ENCODE assay signal across 8 cellular contexts in the genomic region with DNA sequence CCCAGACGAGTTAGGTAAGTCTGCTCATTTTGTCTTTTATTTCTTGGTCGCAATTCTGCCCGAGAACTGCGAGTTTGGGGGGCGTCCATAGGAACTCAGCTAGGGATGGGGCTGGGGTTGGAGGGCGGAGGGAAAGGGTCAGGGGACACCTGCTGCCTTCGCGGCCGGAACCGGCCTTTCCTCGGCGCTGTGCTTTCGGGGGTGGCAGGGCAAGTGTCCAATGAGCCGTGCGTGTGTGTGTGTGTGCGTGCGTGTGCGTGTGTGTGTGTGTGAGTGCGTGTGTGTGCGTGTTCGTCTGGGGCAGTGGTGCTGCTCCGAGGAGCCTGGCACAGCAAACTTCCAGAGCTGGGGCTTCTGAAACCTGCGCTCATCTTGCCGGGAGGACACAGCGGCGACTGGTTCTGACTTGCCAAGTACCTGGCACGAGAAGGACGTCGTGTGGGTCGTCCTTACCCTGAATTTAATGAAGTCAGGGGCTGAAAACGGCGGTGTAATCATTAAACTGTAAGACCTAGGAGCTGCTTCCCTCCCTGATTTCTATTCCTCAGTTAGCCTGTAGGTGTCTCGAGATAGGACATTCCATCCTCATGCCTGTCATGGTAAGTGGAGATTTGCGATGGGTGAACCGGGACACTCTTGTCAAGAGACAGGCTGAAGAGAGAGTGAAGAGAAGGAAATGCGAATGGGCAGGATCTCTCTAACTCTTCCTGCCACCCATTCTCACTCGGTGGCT. TPM values are rescaled to one million over a fixed set of nuclear protein-coding genes. Genes with fewer than 3 reads are reported as not detected.
DNase-seq lines count a peak whose midpoint lies in the region; FAIRE-seq and TF ChIP-seq lines count a peak whose summit lies in the region.

No MANE protein-coding gene starts in this region.

- intact Hi-C loops in endothelial cell of umbilical vein (cut with micrococcal nuclease): loop anchor here (1.0 kb wide), 2 partner anchors 9 to 27 kb away; a partner anchor contains a TSS
- intact Hi-C loops in tibial artery (cut with DNase I; ENCODE audit: low total_unique reads): no loop called here

- peak overlapping the region; percentile 83 for H4K91ac ChIP-seq in mesenchymal stem cell (ENCODE audit: low read length)

- peak overlapping the region in 1 of 2 experiments; percentile 66 for H3K14ac ChIP-seq in mesenchymal stem cell (ENCODE audit: low read length in 2 of 2)

- peak overlapping the region; percentile 46 for H2BK15ac ChIP-seq in mesenchymal stem cell (ENCODE audit: low read depth, poor library complexity, severe bottlenecking)

- no TSS peak for BruUV-seq in endothelial cell of umbilical vein (replicated peaks; lab: Mats Ljungman, UMichigan)

- H3K9me2 ChIP-seq in SK-N-SH: no peaks in the 10 kb centered on the region

- no peaks in the 10 kb centered on the region for H3K9me1 ChIP-seq in endothelial cell of umbilical vein (replicated peaks; ENCODE audit: control insufficient read depth, extremely low read depth, insufficient read depth, low read length)

- no peak overlapping the region for H2BK5ac ChIP-seq in mesenchymal stem cell (ENCODE audit: low read depth, low read length, poor library complexity, severe bottlenecking)

- no peak for TF ChIP-seq EP300 in SK-N-SH (IDR thresholded peaks at IDR 0.05; ENCODE audit: borderline replicate concordance in 1 of 2, low read depth in 1 of 2, low read length in 1 of 2)

- peak overlapping the region; percentile 54; the same call in 1 of the 2 replicates for H3K9ac ChIP-seq in SK-N-SH
- H3K9ac ChIP-seq in endothelial cell of umbilical vein (replicated peaks; ENCODE audit: extremely low read depth, insufficient read depth, low read length): peak overlapping the region; percentile 62
- peak overlapping the region; percentile 86 for H3K9ac ChIP-seq in mesenchymal stem cell (ENCODE audit: low read length)

- TF ChIP-seq POLR2A in GM12891 (IDR thresholded peaks at IDR 0.05; ENCODE audit: low read depth, low read length) (no peak), endothelial cell of umbilical vein (IDR thresholded peaks at IDR 0.05; ENCODE audit: low read depth, low read length) (no peak)

- peak overlapping the region in 1 of 2 experiments; percentile 87 for H2BK12ac ChIP-seq in mesenchymal stem cell (ENCODE audit: low read length in 2 of 2)

- peak; percentile 46 for TF ChIP-seq RAD21 in SK-N-SH (IDR thresholded peaks at IDR 0.05; ENCODE audit: low read length)

- peak overlapping the region; percentile 9 to 43 for H3K4ac ChIP-seq in mesenchymal stem cell (ENCODE audit: low read depth in 1 of 2, low read length in 2 of 2)

- peaks cover 3% of the 10 kb centered on the region for H3F3A ChIP-seq in SK-N-SH (replicated peaks; ENCODE audit: insufficient read depth)

- no peaks in the 10 kb centered on the region for H3K79me1 ChIP-seq in mesenchymal stem cell (replicated peaks; ENCODE audit: low read length, poor library complexity, severe bottlenecking)

- TF ChIP-seq CTCF in SK-N-SH (IDR thresholded peaks at IDR 0.05) (peak; percentile 60), endothelial cell of umbilical vein (IDR thresholded peaks at IDR 0.05; ENCODE audit: extremely low read depth in 1 of 2, insufficient read depth in 1 of 2, low read depth in 1 of 2, low read length in 2 of 2) (peak; percentile 30 to 42), tibial artery (IDR thresholded peaks at IDR 0.05) (peak; percentile 29 to 57)

- H3K4me1 ChIP-seq in SK-N-SH (ENCODE audit: control insufficient read depth in 1 of 2, insufficient read depth in 2 of 2, low read depth in 1 of 2, low read length in 1 of 2): peaks cover 8 to 10% of the 10 kb centered on the region in 2 experiments; a peak in 1 of 4 replicates
- H3K4me1 ChIP-seq in endothelial cell of umbilical vein (ENCODE audit: control insufficient read depth, extremely low read depth, insufficient read depth, low read length): peaks cover 22% of the 10 kb centered on the region
- H3K4me1 ChIP-seq in mesenchymal stem cell (ENCODE audit: control insufficient read depth, insufficient read depth, low read depth, low read length): peaks cover 22% of the 10 kb centered on the region
- peaks cover 0 to 22% (median 16%) of the 10 kb centered on the region in 4 donors for H3K4me1 ChIP-seq in tibial artery

- CTCF ChIA-PET in SK-N-SH (lab: Yijun Ruan, JAX) (interaction anchor here (0.6 to 7.2 kb wide), 27 partner anchors 9 to 170 kb away, joined by 3 to 59 read pairs (median 4); a partner anchor contains a TSS), endothelial cell of umbilical vein (lab: Charles Lee) (interaction anchor here (0.7 to 3.7 kb wide), 32 partner anchors 9 to 326 kb away, joined by 3 to 34 read pairs (median 4); a partner anchor contains a TSS)

- FAIRE-seq in GM12891 (lab: Jason Lieb, UNC) (peak; percentile 35), endothelial cell of umbilical vein (lab: Jason Lieb, UNC) (peak; percentile 72)

- H3K23ac ChIP-seq in mesenchymal stem cell (ENCODE audit: low read length in 2 of 2): peak overlapping the region in 1 of 2 experiments; percentile 63

- POLR2A ChIA-PET in SK-N-SH (lab: Yijun Ruan, JAX) (interaction anchor here (1.2 to 2.3 kb wide), 2 partner anchors 28 to 326 kb away, joined by 3 to 17 read pairs; a partner anchor contains a TSS), endothelial cell of umbilical vein (lab: Charles Lee) (no interaction called here)

- H3K4me2 ChIP-seq in SK-N-SH: peak overlapping the region; percentile 94
- H3K4me2 ChIP-seq in endothelial cell of umbilical vein (ENCODE audit: insufficient read depth, low read length): peak overlapping the region; percentile 88
- peak overlapping the region; percentile 100 for H3K4me2 ChIP-seq in mesenchymal stem cell (ENCODE audit: low read length, poor library complexity, severe bottlenecking)

- dilution Hi-C loops in endothelial cell of umbilical vein (cut with MboI; ENCODE audit: extremely low pct_ligation_motif_present, low sequenced_read_pairs): no loop called here

- no peaks in the 10 kb centered on the region for H3K27me3 ChIP-seq in SK-N-SH (ENCODE audit: insufficient read depth)
- no peaks in the 10 kb centered on the region for H3K27me3 ChIP-seq in endothelial cell of umbilical vein (ENCODE audit: control insufficient read depth in 2 of 2, insufficient read depth in 2 of 2, low read length in 2 of 2)
- no peaks in the 10 kb centered on the region for H3K27me3 ChIP-seq in mesenchymal stem cell (ENCODE audit: control insufficient read depth in 1 of 2, insufficient read depth in 1 of 2, low read length in 2 of 2)
- no peaks in the 10 kb centered on the region for H3K27me3 ChIP-seq in tibial artery

- 4% methylated on average over 27 of the region's 37 CpGs for WGBS in SK-N-SH (ENCODE audit: low lambda C conversion rate)
- WGBS in mesenchymal stem cell: 2% methylated on average over 29 of the region's 37 CpGs

- H3K18ac ChIP-seq in mesenchymal stem cell (ENCODE audit: low read depth in 1 of 2, low read length in 2 of 2): peak overlapping the region; percentile 23 to 88

- H3K4me3 ChIP-seq in SK-N-SH (ENCODE audit: low read depth in 2 of 2, low read length in 1 of 2): peak overlapping the region; percentile 63 to 69
- peak overlapping the region; percentile 52 to 71 (median 63) for H3K4me3 ChIP-seq in endothelial cell of umbilical vein (replicated peaks in 1 of 3; ENCODE audit: insufficient read depth in 1 of 3, low read depth in 1 of 3, low read length in 3 of 3)
- H3K4me3 ChIP-seq in mesenchymal stem cell (ENCODE audit: insufficient read depth in 1 of 2, low read depth in 1 of 2, low read length in 2 of 2): peak overlapping the region; percentile 58 to 87
- peak overlapping the region; percentile 52 to 67 for H3K4me3 ChIP-seq in tibial artery

- H4K8ac ChIP-seq in mesenchymal stem cell (ENCODE audit: low read length): peak overlapping the region; percentile 79

- H3K79me2 ChIP-seq in SK-N-SH (ENCODE audit: insufficient read depth) (no peaks in the 10 kb centered on the region), endothelial cell of umbilical vein (ENCODE audit: control insufficient read depth, insufficient read depth, low read length) (no peaks in the 10 kb centered on the region)

- DNase-seq in AML-193 (lab: John Stamatoyannopoulos, UW): peak; percentile 9 to 20
- peak; percentile 19 for DNase-seq in GM12891 (ENCODE audit: insufficient read length, low spot score)
- DNase-seq in KG1 (lab: John Stamatoyannopoulos, UW): peak; percentile 29
- peak; percentile 82 for DNase-seq in SK-N-SH
- peak; percentile 73 for DNase-seq in endothelial cell of umbilical vein (ENCODE audit: low read depth, low spot score)
- DNase-seq in mesenchymal stem cell: peak; percentile 77
- DNase-seq in tibial artery: peak in 1 of 2 donors; percentile 66
- no peak for DNase-seq in GOT3 (lab: John Stamatoyannopoulos, UW)

- no peaks in the 10 kb centered on the region for H3K36me3 ChIP-seq in SK-N-SH (replicated peaks in 1 of 2; ENCODE audit: control insufficient read depth in 1 of 2, insufficient read depth in 2 of 2, low read length in 1 of 2)
- H3K36me3 ChIP-seq in endothelial cell of umbilical vein (ENCODE audit: control insufficient read depth in 2 of 2, extremely low read depth in 1 of 2, insufficient read depth in 2 of 2, low read length in 2 of 2): no peaks in the 10 kb centered on the region
- no peaks in the 10 kb centered on the region for H3K36me3 ChIP-seq in mesenchymal stem cell (ENCODE audit: control insufficient read depth in 1 of 2, insufficient read depth in 2 of 2, low read depth in 1 of 2, low read length in 2 of 2)
- no peaks in the 10 kb centered on the region for H3K36me3 ChIP-seq in tibial artery

- H3K9me3 ChIP-seq in SK-N-SH (no peaks in the 10 kb centered on the region), endothelial cell of umbilical vein (replicated peaks; ENCODE audit: control insufficient read depth, insufficient read depth, low read length) (no peaks in the 10 kb centered on the region), mesenchymal stem cell (ENCODE audit: control insufficient read depth, low read length) (no peaks in the 10 kb centered on the region), tibial artery (no peaks in the 10 kb centered on the region)

- H2AFZ ChIP-seq in SK-N-SH (ENCODE audit: low read depth) (peak overlapping the region; percentile 95), endothelial cell of umbilical vein (ENCODE audit: low read depth, low read length) (peak overlapping the region; percentile 83), mesenchymal stem cell (ENCODE audit: low read depth, low read length) (peak overlapping the region; percentile 43)

- H4K20me1 ChIP-seq in SK-N-SH (ENCODE audit: insufficient read depth) (no peaks in the 10 kb centered on the region), endothelial cell of umbilical vein (replicated peaks; ENCODE audit: control insufficient read depth, extremely low read depth, insufficient read depth, low read length) (no peaks in the 10 kb centered on the region)

- H3K27ac ChIP-seq in SK-N-SH (ENCODE audit: low read depth in 2 of 2, low read length in 1 of 2): no peak overlapping the region; a peak in 1 of 4 replicates
- no peak overlapping the region for H3K27ac ChIP-seq in endothelial cell of umbilical vein (ENCODE audit: insufficient read depth, low read depth, low read length)
- H3K27ac ChIP-seq in mesenchymal stem cell (ENCODE audit: low read length, poor library complexity, severe bottlenecking): no peak overlapping the region
- H3K27ac ChIP-seq in tibial artery: peak overlapping the region in 1 of 2 donors; percentile 8

- H2BK120ac ChIP-seq in mesenchymal stem cell (ENCODE audit: low read depth, low read length): peak overlapping the region; percentile 43

- H2AK5ac ChIP-seq in mesenchymal stem cell (ENCODE audit: low read length, severe bottlenecking): no peak overlapping the region

RNA-seq across cellular contexts. Expression of a gene that starts 27.0 kb away (rescaled TPM):
- polyA plus RNA-seq in GM12891 (2012; ENCODE audit: low read depth, missing spikeins): 0.71 TPM
- polyA plus RNA-seq in SK-N-SH (2012; rRNA removed): 10.7 and 11.7 TPM in 2 replicates
- 8.5 and 11.1 TPM in 2 replicates for polyA plus RNA-seq in SK-N-SH (2012; cell fraction: cytosol; rRNA removed)
- 8.1 and 12.3 TPM in 2 replicates for polyA plus RNA-seq in SK-N-SH (2012; cell fraction: nucleus; rRNA removed)
- 37.8 and 41.8 TPM in 2 replicates for total RNA-seq in endothelial cell of umbilical vein
- 11.3 and 12.5 TPM in 2 replicates for polyA plus RNA-seq in endothelial cell of umbilical vein
- 13.8 and 14.8 TPM in 2 replicates for polyA plus RNA-seq in endothelial cell of umbilical vein (2011; cell fraction: cytosol; rRNA removed)
- polyA plus RNA-seq in endothelial cell of umbilical vein (2011; cell fraction: nucleus; rRNA removed): 19.8 and 22.7 TPM in 2 replicates
- 24.6 and 26.3 TPM in 2 replicates for polyA plus RNA-seq in endothelial cell of umbilical vein (2012)
- 38.8 and 39.2 TPM in 2 replicates for polyA minus RNA-seq in endothelial cell of umbilical vein
- 10.3 TPM for polyA minus RNA-seq in endothelial cell of umbilical vein (2011; cell fraction: cytosol; rRNA and poly(A)+ RNA removed)
- 35.5 and 46.7 TPM in 2 replicates for polyA minus RNA-seq in endothelial cell of umbilical vein (2011; cell fraction: nucleus; rRNA and poly(A)+ RNA removed)
- polyA plus RNA-seq in mesenchymal stem cell (2013, experiment 1 of 2): 20.5 TPM
- 19.9 TPM for polyA plus RNA-seq in mesenchymal stem cell (2013, experiment 2 of 2)

Comparison
In these comparisons a context has a peak if more than half of its experiments do, and no peak if none do; other contexts are left out.
1. H2AFZ ChIP-seq: peak in every context shown above with its lines; median percentile 95 in SK-N-SH; 83 in endothelial cell of umbilical vein; 43 in mesenchymal stem cell.